34 cellular contexts compared by ENCODE assay signal in the genomic region with DNA sequence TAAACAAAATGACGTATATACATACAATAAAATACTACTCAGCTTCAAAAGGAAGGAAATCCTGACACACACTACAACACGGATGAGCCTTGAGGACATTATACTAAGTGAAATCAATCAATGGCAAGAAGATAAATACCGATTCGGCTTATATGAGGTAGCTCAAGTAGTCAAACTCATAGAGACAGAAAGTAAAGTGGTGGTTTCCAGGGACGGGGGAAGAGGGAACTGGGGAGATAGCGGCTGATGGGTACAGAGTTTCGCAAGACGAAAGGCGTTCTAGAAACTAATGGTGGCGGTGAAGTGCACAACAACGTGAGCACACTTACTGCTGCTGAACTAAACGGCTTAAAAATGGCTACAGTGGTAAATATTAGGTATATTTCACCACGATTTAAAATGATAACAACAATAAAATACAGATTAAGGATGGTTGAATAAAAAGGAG.
A peak's percentile ranks its signal among the peaks of the same experiment; 100 is the strongest.
DNase-seq lines count a peak whose midpoint lies in the region; ATAC-seq and TF ChIP-seq lines count a peak whose summit lies in the region.
"Had no signal": no experiment of that assay in that cellular context is flagged by ENCODE, and none has a peak within 500 bp of the region (broad histone marks: within the 10 kb centered on the region; RNA-seq: fewer than 3 reads in every experiment).

No MANE protein-coding gene starts in this region.

- H3K4me3 ChIP-seq in brain microvascular endothelial cell (ENCODE audit: low read depth, low read length) (no peak overlapping the region), heart left ventricle (no peak overlapping the region), left ventricle myocardium inferior (no peak overlapping the region)
- H3K4me3 ChIP-seq: BLaER1, gastroesophageal sphincter, GM12878, HAP-1, lung, mucosa of descending colon, pancreas, suprapubic skin had no signal

- H3K9me3 ChIP-seq in heart left ventricle (no peaks in the 10 kb centered on the region), left ventricle myocardium inferior (replicated peaks) (no peaks in the 10 kb centered on the region)
- H3K9me3 ChIP-seq: BLaER1, gastroesophageal sphincter, HAP-1, mucosa of descending colon, pancreas, suprapubic skin had no signal

- intact Hi-C loops in heart left ventricle (cut with DNase I) (no loop called here), left ventricle myocardium inferior (cut with micrococcal nuclease) (no loop called here)

- no peaks in the 10 kb centered on the region for H3K27me3 Mint-ChIP-seq in nephron progenitor cell (ENCODE audit: low read depth, poor library complexity)
- H3K27me3 Mint-ChIP-seq: activated CD4-positive, alpha-beta T cell treated with anti-CD3 and anti-CD28 coated beads, Interleukin-2, amount 10 ng/mL, durations not matched to agents 24 days and 14 days; activated naive CD8-positive, alpha-beta T cell treated with anti-CD3 and anti-CD28 coated beads, Interleukin-2, amount 10 ng/mL, durations not matched to agents 7 days and 5 days had no signal

- H3K9me3 Mint-ChIP-seq in nephron progenitor cell: no peaks in the 10 kb centered on the region
- H3K9me3 Mint-ChIP-seq: activated naive CD8-positive, alpha-beta T cell treated with anti-CD3 and anti-CD28 coated beads, Interleukin-2, amount 10 ng/mL, durations not matched to agents 7 days and 5 days; neural crest cell had no signal

- H3K27me3 ChIP-seq in brain microvascular endothelial cell (replicated peaks) (no peaks in the 10 kb centered on the region), heart left ventricle (no peaks in the 10 kb centered on the region), left ventricle myocardium inferior (ENCODE audit: low read depth) (no peaks in the 10 kb centered on the region)
- H3K27me3 ChIP-seq: BLaER1, gastroesophageal sphincter, pancreas, suprapubic skin had no signal

- H3K4me3 Mint-ChIP-seq in nephron progenitor cell: no peak overlapping the region
- H3K4me3 Mint-ChIP-seq: activated CD4-positive, alpha-beta T cell treated with anti-CD3 and anti-CD28 coated beads, Interleukin-2, amount 10 ng/mL, durations not matched to agents 24 days and 14 days; activated naive CD8-positive, alpha-beta T cell treated with anti-CD3 and anti-CD28 coated beads, Interleukin-2, amount 10 ng/mL, durations not matched to agents 7 days and 5 days; neural crest cell had no signal

- no peak for TF ChIP-seq POLR2A in heart left ventricle (IDR thresholded peaks at IDR 0.05)

- no peak for ATAC-seq in heart left ventricle
- ATAC-seq: gastroesophageal sphincter, Panc1 had no signal

- H3K4me1 ChIP-seq in heart left ventricle: peaks cover 0 to 4% (median 0%) of the 10 kb centered on the region in 12 donors
- no peaks in the 10 kb centered on the region for H3K4me1 ChIP-seq in left ventricle myocardium inferior
- H3K4me1 ChIP-seq: gastroesophageal sphincter, pancreas had no signal

- H3K27ac ChIP-seq in brain microvascular endothelial cell (peak overlapping the region; percentile 66), heart left ventricle (no peak overlapping the region), left ventricle myocardium inferior (replicated peaks) (no peak overlapping the region)
- H3K27ac ChIP-seq: BLaER1, gastroesophageal sphincter, HL-60, pancreas, suprapubic skin had no signal

- peaks cover 26% of the 10 kb centered on the region for H3K4me1 Mint-ChIP-seq in nephron progenitor cell
- H3K4me1 Mint-ChIP-seq: activated naive CD8-positive, alpha-beta T cell treated with anti-CD3 and anti-CD28 coated beads, Interleukin-2, amount 10 ng/mL, durations not matched to agents 7 days and 5 days had no signal

- 93 to 95% (median 95%) methylated on average over 13 of the region's 13 CpGs for WGBS in heart left ventricle, 4 donors

- DNase-seq in MV-4-11 (lab: John Stamatoyannopoulos, UW) (peak; percentile 76), NOMO-1 treated with dmso at 0.1 percent for 144 hours (lab: John Stamatoyannopoulos, UW; ENCODE audit: unreplicated experiment) (peak; percentile 7), brain microvascular endothelial cell (no peak), nephron progenitor cell (no peak), heart left ventricle (no peak), left ventricle myocardium inferior (no peak), NCI-H1694 treated with DMSO at 0.1 percent for 48 hours (lab: John Stamatoyannopoulos, UW) (no peak), SHP77 treated with DMSO at 0.1 percent for 48 hours (lab: John Stamatoyannopoulos, UW) (no peak)
- DNase-seq: activated CD4-positive, alpha-beta T cell treated with anti-CD3 and anti-CD28 coated beads, Interleukin-2, amount 10 ng/mL, durations not matched to agents 24 days and 14 days; activated CD8-positive, alpha-beta memory T cell treated with anti-CD3 and anti-CD28 coated beads for 24 hours; activated gamma-delta T cell; activated naive CD8-positive, alpha-beta T cell treated with anti-CD3 and anti-CD28 coated beads, Interleukin-2, amount 10 ng/mL, durations not matched to agents 7 days and 5 days; activated T-cell treated with anti-CD3 and anti-CD28 coated beads for 4 hours; Kasumi-1; NCI-H1048; NCI-H1694; NCI-H2171; NCI-H524; NK-92 treated with Interleukin-12 subunit alpha and Interleukin-12 subunit beta, amount 100 ng/mL, for 24 hours; pancreas; SHP77; stimulated activated CD4-positive, alpha-beta T cell treated with anti-CD3 and anti-CD28 coated beads, Interleukin-1b, Interleukin-23, amount 100 ng/mL, for 48 hours; stimulated activated naive CD4-positive, alpha-beta T cell treated with Interleukin-2 at 50 U/mL for 16 hours; T-helper 9 cell had no signal

- in situ Hi-C loops in brain microvascular endothelial cell (cut with HindIII; ENCODE audit: low pct_ligation_motif_present, low sequenced_read_pairs): no loop called here

- TF ChIP-seq CTCF in brain microvascular endothelial cell (IDR thresholded peaks at IDR 0.05; ENCODE audit: low read depth, low read length, missing control alignments) (no peak), nephron progenitor cell (IDR thresholded peaks at IDR 0.05) (no peak), heart left ventricle (IDR thresholded peaks at IDR 0.05) (no peak), left ventricle myocardium inferior (IDR thresholded peaks at IDR 0.05; ENCODE audit: borderline replicate concordance) (no peak)

- H3K27ac Mint-ChIP-seq in nephron progenitor cell: peak overlapping the region; percentile 0
- H3K27ac Mint-ChIP-seq: activated CD4-positive, alpha-beta T cell treated with anti-CD3 and anti-CD28 coated beads, Interleukin-2, amount 10 ng/mL, durations not matched to agents 24 days and 14 days; activated naive CD8-positive, alpha-beta T cell treated with anti-CD3 and anti-CD28 coated beads, Interleukin-2, amount 10 ng/mL, durations not matched to agents 7 days and 5 days had no signal

- peaks cover 8% of the 10 kb centered on the region for H3K36me3 Mint-ChIP-seq in nephron progenitor cell (ENCODE audit: low read depth)
- H3K36me3 Mint-ChIP-seq: activated naive CD8-positive, alpha-beta T cell treated with anti-CD3 and anti-CD28 coated beads, Interleukin-2, amount 10 ng/mL, durations not matched to agents 7 days and 5 days had no signal

- H3K36me3 ChIP-seq in brain microvascular endothelial cell (replicated peaks) (no peaks in the 10 kb centered on the region), heart left ventricle (no peaks in the 10 kb centered on the region), left ventricle myocardium inferior (no peaks in the 10 kb centered on the region)
- H3K36me3 ChIP-seq: BLaER1, HAP-1, pancreas, suprapubic skin had no signal

Comparison
In these comparisons a context has a peak if more than half of its experiments do, and no peak if none do; other contexts are left out.
1. DNase-seq: peak in MV-4-11 (single experiment) and NOMO-1 treated with dmso at 0.1 percent for 144 hours (single experiment); none in brain microvascular endothelial cell (single experiment), nephron progenitor cell (single experiment), heart left ventricle (0 of 5), left ventricle myocardium inferior (single experiment), NCI-H1694 treated with DMSO at 0.1 percent for 48 hours (single experiment) and SHP77 treated with DMSO at 0.1 percent for 48 hours (single experiment).